Comparison of ENCODE assay signal across 12 cellular contexts in genomic region chr3:16305121-16305541, GRCh38. TPM values are rescaled to one million over a fixed set of nuclear protein-coding genes. Genes with fewer than 3 reads are reported as not detected.
DNase-seq lines count a peak whose midpoint lies in the region; ATAC-seq and TF ChIP-seq lines count a peak whose summit lies in the region.
"Had no signal": no experiment of that assay in that cellular context is flagged by ENCODE, and none has a peak within 500 bp of the region (broad histone marks: within the 10 kb centered on the region; RNA-seq: fewer than 3 reads in every experiment).

No MANE protein-coding gene starts in this region.

- H3K4me1 ChIP-seq in effector memory CD4-positive, alpha-beta T cell (ENCODE audit: control insufficient read depth, insufficient read depth, low read length, poor library complexity, severe bottlenecking): peaks cover 94% of the 10 kb centered on the region
- no peaks in the 10 kb centered on the region for H3K4me1 ChIP-seq in Caco-2

- CTCF ChIA-PET in activated CD4-positive, alpha-beta memory T cell treated with anti-CD3 and anti-CD28 coated beads for 36 hours (lab: Charles Lee): interaction anchor here (0.7 to 2.7 kb wide), 6 partner anchors 10 to 38 kb away, joined by 3 to 20 read pairs (median 6); no protein-coding TSS in a partner anchor
- CTCF ChIA-PET in Caco-2 (lab: Charles Lee): no interaction called here

- peak overlapping the region; percentile 88 for H3K27ac Mint-ChIP-seq in activated CD4-positive, alpha-beta memory T cell treated with anti-CD3 and anti-CD28 coated beads for 36 hours
- H3K27ac Mint-ChIP-seq in Caco-2 (ENCODE audit: unreplicated experiment): no peak overlapping the region
- H3K27ac Mint-ChIP-seq: memory B cell had no signal

- H3K27me3 Mint-ChIP-seq in activated CD4-positive, alpha-beta memory T cell treated with anti-CD3 and anti-CD28 coated beads for 36 hours: no peaks in the 10 kb centered on the region
- H3K27me3 Mint-ChIP-seq in Caco-2 (ENCODE audit: insufficient read depth, unreplicated experiment): no peaks in the 10 kb centered on the region
- H3K27me3 Mint-ChIP-seq: memory B cell had no signal

- peaks cover 44% of the 10 kb centered on the region for H3K36me3 Mint-ChIP-seq in activated CD4-positive, alpha-beta memory T cell treated with anti-CD3 and anti-CD28 coated beads for 36 hours
- peaks cover 32% of the 10 kb centered on the region for H3K36me3 Mint-ChIP-seq in Caco-2 (ENCODE audit: insufficient read depth, unreplicated experiment)

- no peaks in the 10 kb centered on the region for H3K9me3 ChIP-seq in effector memory CD4-positive, alpha-beta T cell (ENCODE audit: control insufficient read depth, low read length)
- no peaks in the 10 kb centered on the region for H3K9me3 ChIP-seq in Caco-2
- H3K9me3 ChIP-seq: heart right ventricle, SK-N-SH had no signal

- no peak for ATAC-seq in GM18867 (IDR thresholded peaks at IDR 0.05; ENCODE audit: unreplicated experiment)

- WGBS in lower leg skin, 2 donors: 89 to 97% methylated on average over 7 of the region's 7 CpGs

- H3K27me3 ChIP-seq in effector memory CD4-positive, alpha-beta T cell (replicated peaks; ENCODE audit: control insufficient read depth, insufficient read depth, low read length, poor library complexity, severe bottlenecking): no peaks in the 10 kb centered on the region
- H3K27me3 ChIP-seq in Caco-2 (replicated peaks; ENCODE audit: control insufficient read depth, insufficient read depth, low read length): no peaks in the 10 kb centered on the region
- H3K27me3 ChIP-seq: heart right ventricle had no signal

- no TSS peak for BruUV-seq in Caco-2 (replicated peaks; lab: Mats Ljungman, UMichigan)

- no peak overlapping the region for H3K4me3 ChIP-seq in effector memory CD4-positive, alpha-beta T cell (ENCODE audit: insufficient read depth, low read depth, low read length, poor library complexity, severe bottlenecking)
- H3K4me3 ChIP-seq in Caco-2 (ENCODE audit: low read depth, low read length) (no peak overlapping the region), lower leg skin (ENCODE audit: low read depth, poor library complexity, severe bottlenecking) (no peak overlapping the region)
- H3K4me3 ChIP-seq: heart right ventricle had no signal

- no peaks in the 10 kb centered on the region for H3K9me3 Mint-ChIP-seq in activated CD4-positive, alpha-beta memory T cell treated with anti-CD3 and anti-CD28 coated beads for 36 hours
- no peaks in the 10 kb centered on the region for H3K9me3 Mint-ChIP-seq in Caco-2 (ENCODE audit: unreplicated experiment)
- H3K9me3 Mint-ChIP-seq: memory B cell had no signal

- peak overlapping the region; percentile 12 for H3K4me3 Mint-ChIP-seq in activated CD4-positive, alpha-beta memory T cell treated with anti-CD3 and anti-CD28 coated beads for 36 hours
- no peak overlapping the region for H3K4me3 Mint-ChIP-seq in Caco-2 (ENCODE audit: unreplicated experiment)
- H3K4me3 Mint-ChIP-seq: memory B cell had no signal

- intact Hi-C loops in activated CD4-positive, alpha-beta memory T cell treated with anti-CD3 and anti-CD28 coated beads for 36 hours (cut with micrococcal nuclease): loop anchor here (2.0 to 10.0 kb wide), 4 partner anchors 14 to 850 kb away; no protein-coding TSS in a partner anchor
- intact Hi-C loops in Caco-2 (cut with micrococcal nuclease; ENCODE audit: unreplicated experiment) (no loop called here), lower leg skin (cut with DNase I; ENCODE audit: low total_unique reads) (no loop called here)

- no peak for TF ChIP-seq POLR2A in lower leg skin (IDR thresholded peaks at IDR 0.05)

- TF ChIP-seq CTCF in Caco-2 (IDR thresholded peaks at IDR 0.05; ENCODE audit: insufficient read depth in 1 of 2, low read depth in 1 of 2, low read length in 1 of 2, severe bottlenecking in 1 of 2, unreplicated experiment in 1 of 2): no peak
- no peak for TF ChIP-seq CTCF in lower leg skin (IDR thresholded peaks at IDR 0.05)

- POLR2A ChIA-PET in activated CD4-positive, alpha-beta memory T cell treated with anti-CD3 and anti-CD28 coated beads for 36 hours (lab: Charles Lee): interaction anchor here (1.1 to 2.0 kb wide), 5 partner anchors 9 to 19 kb away, joined by 3 to 9 read pairs (median 4); no protein-coding TSS in a partner anchor
- POLR2A ChIA-PET in Caco-2 (lab: Charles Lee): no interaction called here

- DNase-seq in activated gamma-delta T cell treated with Interleukin-2 at 50 U/mL for 16 hours (peak; percentile 26), activated gamma-delta T cell (lab: John Stamatoyannopoulos, UW) (no peak), Caco-2 (no peak), lower leg skin (ENCODE audit: low spot score in 2 of 2) (no peak)
- DNase-seq in activated CD4-positive, alpha-beta memory T cell treated with anti-CD3 and anti-CD28 coated beads for 36 hours: peak; percentile 73
- DNase-seq in effector memory CD4-positive, alpha-beta T cell: peak; percentile 26 to 43 (median 27)
- DNase-seq in stimulated activated naive CD4-positive, alpha-beta T cell (lab: John Stamatoyannopoulos, UW): peak in 4 of 6 experiments; percentile 28 to 43 (median 34)
- DNase-seq: heart right ventricle, NCI-H1436, SK-N-SH had no signal

- H3K27ac ChIP-seq in effector memory CD4-positive, alpha-beta T cell (ENCODE audit: insufficient read depth, low read length, poor library complexity, severe bottlenecking): peak overlapping the region; percentile 62

- peaks cover 11% of the 10 kb centered on the region for H3K36me3 ChIP-seq in effector memory CD4-positive, alpha-beta T cell (ENCODE audit: control insufficient read depth, insufficient read depth, low read length)
- H3K36me3 ChIP-seq in Caco-2 (ENCODE audit: control insufficient read depth, insufficient read depth, low read length): no peaks in the 10 kb centered on the region

- H3K4me1 Mint-ChIP-seq in activated CD4-positive, alpha-beta memory T cell treated with anti-CD3 and anti-CD28 coated beads for 36 hours (ENCODE audit: low read depth): peaks cover 95% of the 10 kb centered on the region
- no peaks in the 10 kb centered on the region for H3K4me1 Mint-ChIP-seq in Caco-2 (ENCODE audit: low read depth, unreplicated experiment)

RNA-seq across cellular contexts. Expression of gene OXNAD1, which starts 40.1 kb away (rescaled TPM):
- total RNA-seq in activated CD4-positive, alpha-beta memory T cell treated with anti-CD3 and anti-CD28 coated beads for 36 hours: 10 to 100 TPM; 23.5 to 24.0 TPM
- 20.0 and 22.9 TPM in 2 replicates for total RNA-seq in Caco-2 (2022)
- total RNA-seq in lower leg skin: 10 to 100 TPM in 2 of 4 donors, 1 to 10 TPM in 2; 7.6 to 12.7 (median 10.4) TPM

RNA-seq across cellular contexts. Expression of gene DPH3, which starts 40.4 kb away (rescaled TPM):
- total RNA-seq in activated CD4-positive, alpha-beta memory T cell treated with anti-CD3 and anti-CD28 coated beads for 36 hours: 10 to 100 TPM; 23.4 TPM
- total RNA-seq in Caco-2 (2022) (25.6 and 30.0 TPM in 2 replicates), lower leg skin (1 to 10 TPM; 4.6 to 8.1 (median 5.7) TPM)

Comparison
In these comparisons a context has a peak if more than half of its experiments do, and no peak if none do; other contexts are left out.
1. DNase-seq: peak in activated gamma-delta T cell treated with Interleukin-2 at 50 U/mL for 16 hours (single experiment), activated CD4-positive, alpha-beta memory T cell treated with anti-CD3 and anti-CD28 coated beads for 36 hours (single experiment), effector memory CD4-positive, alpha-beta T cell (3 of 3) and stimulated activated naive CD4-positive, alpha-beta T cell (4 of 6); none in activated gamma-delta T cell (single experiment), Caco-2 (0 of 2) and lower leg skin (0 of 2).